In genomic region chr4:138405439-138405838, GRCh38 we compare ENCODE assay signal across 11 cellular contexts.
DNase-seq lines count a peak whose midpoint lies in the region; ATAC-seq lines count a peak whose summit lies in the region.
"Had no signal": no experiment of that assay in that cellular context is flagged by ENCODE, and none has a peak within 500 bp of the region (broad histone marks: within the 10 kb centered on the region; RNA-seq: fewer than 3 reads in every experiment).

No MANE protein-coding gene starts in this region.

- H3K9me3 Mint-ChIP-seq in activated T-helper 2 cell treated with anti-CD3 and anti-CD28 coated beads, Interferon-gamma antibody, Interleukin-2, Interleukin-4, amounts not matched to agents 10 μg/mL and 5 μg/mL and 100 μg/mL, durations not matched to agents 14 hours and 24 hours and 36 hours: no peaks in the 10 kb centered on the region
- H3K9me3 Mint-ChIP-seq: type B pancreatic cell had no signal

- no peaks in the 10 kb centered on the region for H3K27me3 Mint-ChIP-seq in activated T-helper 2 cell treated with anti-CD3 and anti-CD28 coated beads, Interferon-gamma antibody, Interleukin-2, Interleukin-4, amounts not matched to agents 10 μg/mL and 5 μg/mL and 100 μg/mL, durations not matched to agents 14 hours and 24 hours and 36 hours (ENCODE audit: low read depth)
- H3K27me3 Mint-ChIP-seq: type B pancreatic cell had no signal

- H3K4me3 Mint-ChIP-seq in activated T-helper 2 cell treated with anti-CD3 and anti-CD28 coated beads, Interferon-gamma antibody, Interleukin-2, Interleukin-4, amounts not matched to agents 10 μg/mL and 5 μg/mL and 100 μg/mL, durations not matched to agents 14 hours and 24 hours and 36 hours (ENCODE audit: low read depth): no peak overlapping the region
- H3K4me3 Mint-ChIP-seq: type B pancreatic cell had no signal

- intact Hi-C loops in activated T-helper 2 cell treated with anti-CD3 and anti-CD28 coated beads, Interferon-gamma antibody, Interleukin-2, Interleukin-4, amounts not matched to agents 10 μg/mL and 5 μg/mL and 100 μg/mL, durations not matched to agents 14 hours and 24 hours and 36 hours (cut with micrococcal nuclease): no loop called here

- ATAC-seq in GM18508 (IDR thresholded peaks at IDR 0.05; ENCODE audit: insufficient read depth, unreplicated experiment) (peak; percentile 53), GM21786 (IDR thresholded peaks at IDR 0.05; ENCODE audit: unreplicated experiment) (peak; percentile 75), HG03575 (IDR thresholded peaks at IDR 0.05; ENCODE audit: extremely low read depth, insufficient number of reproducible peaks, low FRiP score, unreplicated experiment) (peak; percentile 63), esophagus mucosa (peak; percentile 71)

- DNase-seq in iPS-NIHi7 (ENCODE audit: extremely low spot score) (no peak), NCI-H748 treated with DMSO at 0.1 percent for 48 hours (lab: John Stamatoyannopoulos, UW) (no peak)
- DNase-seq in activated T-helper 2 cell treated with anti-CD3 and anti-CD28 coated beads, Interferon-gamma antibody, Interleukin-2, Interleukin-4, amounts not matched to agents 10 μg/mL and 5 μg/mL and 100 μg/mL, durations not matched to agents 14 hours and 24 hours and 36 hours (ENCODE audit: low spot score): no peak
- DNase-seq in stimulated activated CD4-positive, alpha-beta T cell treated with anti-CD3 and anti-CD28 coated beads, Interleukin-4, amount 100 ng/mL, for 24 hours: no peak
- DNase-seq: NCI-H446, psoas muscle had no signal

- no peak overlapping the region for H3K27ac Mint-ChIP-seq in activated T-helper 2 cell treated with anti-CD3 and anti-CD28 coated beads, Interferon-gamma antibody, Interleukin-2, Interleukin-4, amounts not matched to agents 10 μg/mL and 5 μg/mL and 100 μg/mL, durations not matched to agents 14 hours and 24 hours and 36 hours
- H3K27ac Mint-ChIP-seq: type B pancreatic cell had no signal

- no peaks in the 10 kb centered on the region for H3K36me3 Mint-ChIP-seq in activated T-helper 2 cell treated with anti-CD3 and anti-CD28 coated beads, Interferon-gamma antibody, Interleukin-2, Interleukin-4, amounts not matched to agents 10 μg/mL and 5 μg/mL and 100 μg/mL, durations not matched to agents 14 hours and 24 hours and 36 hours (ENCODE audit: low read depth)
- H3K36me3 Mint-ChIP-seq: type B pancreatic cell had no signal

- no peaks in the 10 kb centered on the region for H3K4me1 Mint-ChIP-seq in activated T-helper 2 cell treated with anti-CD3 and anti-CD28 coated beads, Interferon-gamma antibody, Interleukin-2, Interleukin-4, amounts not matched to agents 10 μg/mL and 5 μg/mL and 100 μg/mL, durations not matched to agents 14 hours and 24 hours and 36 hours (ENCODE audit: low read depth)
